26 cellular contexts compared by ENCODE assay signal in the genomic region with DNA sequence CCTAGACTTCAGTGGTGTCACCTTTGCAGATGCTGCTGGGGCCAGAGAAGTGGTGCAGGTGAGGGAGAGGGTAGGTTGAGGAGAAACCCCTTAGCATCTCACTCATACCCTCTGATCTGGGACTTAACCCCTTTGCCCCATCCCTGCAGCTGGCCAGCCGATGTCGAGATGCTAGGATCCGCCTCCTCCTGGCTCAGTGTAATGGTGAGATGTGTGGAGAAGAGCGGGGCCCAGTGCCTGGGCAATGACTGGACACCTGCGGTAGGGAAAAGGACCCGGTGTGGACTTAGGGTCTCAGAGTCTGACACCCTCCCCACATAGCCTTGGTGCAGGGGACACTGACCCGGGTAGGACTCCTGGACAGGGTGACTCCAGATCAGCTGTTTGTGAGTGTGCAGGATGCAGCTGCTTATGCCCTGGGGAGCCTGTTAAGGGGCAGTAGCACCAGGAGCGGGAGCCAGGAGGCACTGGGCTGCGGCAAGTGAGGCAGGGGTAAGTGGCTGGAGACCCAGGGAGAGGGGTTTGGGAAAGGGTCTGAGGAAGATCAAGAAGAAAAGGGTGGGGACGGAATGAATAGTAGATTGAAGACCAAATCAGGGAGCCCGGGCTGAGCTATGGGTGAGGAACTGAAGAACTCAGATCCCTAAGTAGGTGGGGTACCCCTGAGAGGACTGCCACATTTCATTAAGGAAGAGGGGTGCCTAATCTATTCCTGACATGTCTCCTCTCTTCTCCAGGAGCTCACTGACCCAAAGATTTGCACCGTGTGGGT. TPM values are rescaled to one million over a fixed set of nuclear protein-coding genes. Genes with fewer than 3 reads are reported as not detected.
"Had no signal": no experiment of that assay in that cellular context is flagged by ENCODE, and none has a peak within 500 bp of the region (broad histone marks: within the 10 kb centered on the region; RNA-seq: fewer than 3 reads in every experiment).

No MANE protein-coding gene starts in this region.

- ATAC-seq: activated CD4-positive, CD25-positive, alpha-beta regulatory T cell treated with anti-CD3 and anti-CD28 coated beads, Interleukin-2, amount 50 U/mL, for 24 hours; activated T-helper 17 cell treated with anti-CD3 and anti-CD28 coated beads, Interleukin-2, amount 50 U/mL, for 72 hours; natural killer cell; pancreas; right lobe of liver had no signal

- DNase-seq: activated CD4-positive, alpha-beta memory T cell treated with anti-CD3 and anti-CD28 coated beads, Interleukin-2, amount 10 ng/mL, durations not matched to agents 7 days and 5 days; activated CD4-positive, alpha-beta T cell treated with anti-CD3 and anti-CD28 coated beads, Interleukin-2, amount 10 ng/mL, durations not matched to agents 24 days and 14 days; activated naive CD4-positive, alpha-beta T cell treated with Interleukin-2 at 50 U/mL for 16 hours; activated naive CD8-positive, alpha-beta T cell treated with anti-CD3 and anti-CD28 coated beads, Interleukin-2, amount 10 ng/mL, durations not matched to agents 7 days and 5 days; activated T-cell treated with anti-CD3 and anti-CD28 coated beads, Interleukin-2, amount 50 U/mL, for 24 hours; amniotic stem cell; colonic mucosa; erythroblast; foreskin fibroblast; kidney glomerular epithelial cell; left ventricle myocardium inferior; midbrain; natural killer cell; pancreas; small intestine; stimulated activated CD4-positive, alpha-beta T cell treated with anti-CD3 and anti-CD28 coated beads, Interleukin-2, amount 100 ng/mL, for 48 hours; stimulated activated naive CD4-positive, alpha-beta T cell; testis; trophoblast cell; uterus had no signal

- H3K36me3 Mint-ChIP-seq: activated naive CD8-positive, alpha-beta T cell treated with anti-CD3 and anti-CD28 coated beads, Interleukin-2, amount 10 ng/mL, durations not matched to agents 7 days and 5 days; natural killer cell had no signal

- H3K27me3 ChIP-seq: testis, uterus had no signal

- H3K9me3 Mint-ChIP-seq: activated CD4-positive, alpha-beta memory T cell treated with anti-CD3 and anti-CD28 coated beads, Interleukin-2, amount 10 ng/mL, durations not matched to agents 7 days and 5 days; activated CD4-positive, alpha-beta T cell treated with anti-CD3 and anti-CD28 coated beads, Interleukin-2, amount 10 ng/mL, durations not matched to agents 24 days and 14 days; activated naive CD8-positive, alpha-beta T cell treated with anti-CD3 and anti-CD28 coated beads, Interleukin-2, amount 10 ng/mL, durations not matched to agents 7 days and 5 days; activated T-cell treated with anti-CD3 and anti-CD28 coated beads, Interleukin-2, amount 50 U/mL, for 24 hours; activated T-helper 17 cell treated with anti-CD3 and anti-CD28 coated beads, Interleukin-2, amount 50 U/mL, for 72 hours; natural killer cell had no signal

- H3K27ac Mint-ChIP-seq: activated CD4-positive, alpha-beta memory T cell treated with anti-CD3 and anti-CD28 coated beads, Interleukin-2, amount 10 ng/mL, durations not matched to agents 7 days and 5 days; activated CD4-positive, alpha-beta T cell treated with anti-CD3 and anti-CD28 coated beads, Interleukin-2, amount 10 ng/mL, durations not matched to agents 24 days and 14 days; activated naive CD8-positive, alpha-beta T cell treated with anti-CD3 and anti-CD28 coated beads, Interleukin-2, amount 10 ng/mL, durations not matched to agents 7 days and 5 days; activated T-cell treated with anti-CD3 and anti-CD28 coated beads, Interleukin-2, amount 50 U/mL, for 24 hours; activated T-helper 17 cell treated with anti-CD3 and anti-CD28 coated beads, Interleukin-2, amount 50 U/mL, for 72 hours; natural killer cell had no signal

- H3K4me3 Mint-ChIP-seq: activated CD4-positive, alpha-beta memory T cell treated with anti-CD3 and anti-CD28 coated beads, Interleukin-2, amount 10 ng/mL, durations not matched to agents 7 days and 5 days; activated CD4-positive, alpha-beta T cell treated with anti-CD3 and anti-CD28 coated beads, Interleukin-2, amount 10 ng/mL, durations not matched to agents 24 days and 14 days; activated naive CD8-positive, alpha-beta T cell treated with anti-CD3 and anti-CD28 coated beads, Interleukin-2, amount 10 ng/mL, durations not matched to agents 7 days and 5 days; activated T-cell treated with anti-CD3 and anti-CD28 coated beads, Interleukin-2, amount 50 U/mL, for 24 hours; activated T-helper 17 cell treated with anti-CD3 and anti-CD28 coated beads, Interleukin-2, amount 50 U/mL, for 72 hours; natural killer cell had no signal

- H3K27ac ChIP-seq: breast epithelium, colonic mucosa, left ventricle myocardium inferior, neutrophil, pancreas, right lobe of liver, testis, uterus had no signal

- H3K36me3 ChIP-seq: breast epithelium, colonic mucosa, neutrophil, pancreas, right lobe of liver, uterus had no signal

- H3K9me3 ChIP-seq: breast epithelium, colonic mucosa, left ventricle myocardium inferior, neutrophil, pancreas, right lobe of liver, testis, uterus had no signal

- H3K4me3 ChIP-seq: breast epithelium, colonic mucosa, left ventricle myocardium inferior, pancreas, right lobe of liver, testis, uterus had no signal

RNA-seq across cellular contexts. Expression of gene B4GALNT1, which starts 7.6 kb away (rescaled TPM):
- total RNA-seq: lung microvascular endothelial cell had no signal
